9 cellular contexts compared by ENCODE assay signal in genomic region chr17:42780816-42781638, GRCh38. TPM values are rescaled to one million over a fixed set of nuclear protein-coding genes. Genes with fewer than 3 reads are reported as not detected.
DNase-seq lines count a peak whose midpoint lies in the region; ATAC-seq and TF ChIP-seq lines count a peak whose summit lies in the region.
"Had no signal": no experiment of that assay in that cellular context is flagged by ENCODE, and none has a peak within 500 bp of the region (broad histone marks: within the 10 kb centered on the region; RNA-seq: fewer than 3 reads in every experiment).

No MANE protein-coding gene starts in this region.

- peaks cover 43 to 59% (median 46%) of the 10 kb centered on the region in 5 donors for H3K27me3 Mint-ChIP-seq in naive thymus-derived CD4-positive, alpha-beta T cell

- peak overlapping the region in 8 of 11 experiments; percentile 7 to 56 (median 33); a peak in 9 of 22 replicates for H3K4me2 ChIP-seq in BLaER1 treated with 17β-estradiol and CSF1 and Interleukin-3, amounts not matched to agents 10 nM and 100 nM
- H3K4me2 ChIP-seq in osteoblast (ENCODE audit: insufficient read depth, low read length): peak overlapping the region; percentile 83

- H2AFZ ChIP-seq in osteoblast (ENCODE audit: low read length): no peak overlapping the region

- peaks cover under 1 to 37% (median 13%) of the 10 kb centered on the region in 10 experiments; a peak in 17 of 20 replicates for H3K4me1 ChIP-seq in BLaER1 treated with 17β-estradiol and CSF1 and Interleukin-3, amounts not matched to agents 10 nM and 100 nM
- H3K4me1 ChIP-seq in RWPE2 (ENCODE audit: insufficient read depth, poor library complexity, severe bottlenecking) (peaks cover 14% of the 10 kb centered on the region), osteoblast (ENCODE audit: insufficient read depth, low read length) (peaks cover 26% of the 10 kb centered on the region)
- peaks cover 6 to 16% of the 10 kb centered on the region in 2 donors for H3K4me1 ChIP-seq in naive thymus-derived CD4-positive, alpha-beta T cell (ENCODE audit: control insufficient read depth in 2 of 2, insufficient read depth in 2 of 2, low read length in 2 of 2)

- no peak overlapping the region for H3K27ac ChIP-seq in BLaER1 treated with 17β-estradiol and CSF1 and Interleukin-3, amounts not matched to agents 10 nM and 100 nM
- H3K27ac ChIP-seq in RWPE2 (ENCODE audit: poor library complexity, severe bottlenecking) (peak overlapping the region; percentile 84), osteoblast (ENCODE audit: low read depth, low read length) (peak overlapping the region; percentile 8)
- H3K27ac ChIP-seq in naive thymus-derived CD4-positive, alpha-beta T cell (ENCODE audit: low read depth, low read length): no peak overlapping the region

- TF ChIP-seq CTCF in RWPE2 (IDR thresholded peaks at IDR 0.05; ENCODE audit: poor library complexity, severe bottlenecking): no peak
- no peak for TF ChIP-seq CTCF in fibroblast of the aortic adventitia (IDR thresholded peaks at IDR 0.05; ENCODE audit: insufficient read depth, low read length)
- no peak for TF ChIP-seq CTCF in osteoblast (IDR thresholded peaks at IDR 0.05; ENCODE audit: extremely low read depth, low read depth, low read length)

- H3K4me3 ChIP-seq in BLaER1 treated with 17β-estradiol and CSF1 and Interleukin-3, amounts not matched to agents 10 nM and 100 nM: peak overlapping the region in 2 of 10 experiments; percentile 31 to 35; a peak in 2 of 20 replicates
- H3K4me3 ChIP-seq in RWPE2 (ENCODE audit: severe bottlenecking) (no peak overlapping the region), fibroblast of the aortic adventitia (ENCODE audit: low read depth, low read length) (peak overlapping the region; percentile 70), osteoblast (ENCODE audit: insufficient read depth, low read length) (peak overlapping the region; percentile 74)
- no peak overlapping the region for H3K4me3 ChIP-seq in naive thymus-derived CD4-positive, alpha-beta T cell (ENCODE audit: low read length)

- H3K27me3 ChIP-seq in BLaER1 treated with 17β-estradiol and CSF1 and Interleukin-3, amounts not matched to agents 10 nM and 100 nM: peaks cover 74 to 87% (median 84%) of the 10 kb centered on the region in 11 experiments
- H3K27me3 ChIP-seq in RWPE2 (ENCODE audit: insufficient read depth, poor library complexity, severe bottlenecking) (no peaks in the 10 kb centered on the region), osteoblast (ENCODE audit: insufficient read depth, low read length) (no peaks in the 10 kb centered on the region)
- peaks cover 0 to 28% of the 10 kb centered on the region in 2 donors for H3K27me3 ChIP-seq in naive thymus-derived CD4-positive, alpha-beta T cell (ENCODE audit: control insufficient read depth in 2 of 2, insufficient read depth in 2 of 2, low read length in 2 of 2)

- peaks cover 4 to 37% (median 25%) of the 10 kb centered on the region in 11 experiments; a peak in 17 of 22 replicates for H3K36me3 ChIP-seq in BLaER1 treated with 17β-estradiol and CSF1 and Interleukin-3, amounts not matched to agents 10 nM and 100 nM
- H3K36me3 ChIP-seq in RWPE2 (ENCODE audit: low read depth) (peaks cover 32% of the 10 kb centered on the region), osteoblast (ENCODE audit: insufficient read depth, low read length) (peaks cover 24% of the 10 kb centered on the region)
- peaks cover 0 to 34% (median 3%) of the 10 kb centered on the region in 3 experiments for H3K36me3 ChIP-seq in naive thymus-derived CD4-positive, alpha-beta T cell (ENCODE audit: control insufficient read depth in 2 of 3, insufficient read depth in 3 of 3, low read length in 3 of 3)

- no peak overlapping the region for H3K27ac Mint-ChIP-seq in naive thymus-derived CD4-positive, alpha-beta T cell

- peak overlapping the region in 5 of 10 donors; percentile 21 to 52 (median 38) for H3K4me3 Mint-ChIP-seq in naive thymus-derived CD4-positive, alpha-beta T cell

- peaks cover 10 to 33% (median 16%) of the 10 kb centered on the region in 5 donors for H3K36me3 Mint-ChIP-seq in naive thymus-derived CD4-positive, alpha-beta T cell

- H3K79me2 ChIP-seq in osteoblast (ENCODE audit: insufficient read depth, low read length): peaks cover 15% of the 10 kb centered on the region

- POLR2A ChIA-PET in naive thymus-derived CD4-positive, alpha-beta T cell (lab: Charles Lee): interaction anchor here (0.9 to 1.4 kb wide), 2 partner anchors 9 to 10 kb away, joined by 3 to 5 read pairs; no protein-coding TSS in a partner anchor

- H3K4me1 Mint-ChIP-seq in naive thymus-derived CD4-positive, alpha-beta T cell: peaks cover 16 to 43% (median 31%) of the 10 kb centered on the region in 7 donors

- intact Hi-C loops in naive thymus-derived CD4-positive, alpha-beta T cell (cut with micrococcal nuclease): no loop called here

- H3K9ac ChIP-seq in BLaER1 treated with 17β-estradiol and CSF1 and Interleukin-3, amounts not matched to agents 10 nM and 100 nM: no peak overlapping the region

- H3K9me3 Mint-ChIP-seq in naive thymus-derived CD4-positive, alpha-beta T cell: peaks cover 0 to 5% (median 0%) of the 10 kb centered on the region in 11 donors

- DNase-seq in RWPE2 (ENCODE audit: low spot score) (no peak), fibroblast of the aortic adventitia (ENCODE audit: low read depth) (no peak), osteoblast (ENCODE audit: insufficient read length, low spot score, missing footprints) (peak; percentile 91), GF-D8 (lab: John Stamatoyannopoulos, UW) (no peak), D341Med (ENCODE audit: low spot score) (no peak)
- DNase-seq in naive thymus-derived CD4-positive, alpha-beta T cell: no peak
- DNase-seq: NCI-H1694 had no signal

- CTCF ChIA-PET in naive thymus-derived CD4-positive, alpha-beta T cell (lab: Charles Lee): interaction anchor here (0.6 kb wide), 1 partner anchor 11 kb away, joined by 3 read pairs; no protein-coding TSS in a partner anchor

- ATAC-seq in RWPE2 (ENCODE audit: low read depth) (no peak), HG03095 (IDR thresholded peaks at IDR 0.05; ENCODE audit: unreplicated experiment) (no peak)
- ATAC-seq in naive thymus-derived CD4-positive, alpha-beta T cell: no peak

- H4K20me1 ChIP-seq in BLaER1 treated with 17β-estradiol and CSF1 and Interleukin-3, amounts not matched to agents 10 nM and 100 nM: peaks cover 0 to 61% (median 14%) of the 10 kb centered on the region in 11 experiments; a peak in 14 of 22 replicates
- peaks cover 3% of the 10 kb centered on the region for H4K20me1 ChIP-seq in osteoblast (ENCODE audit: insufficient read depth, low read length)

- peaks cover 0 to 10% (median 0%) of the 10 kb centered on the region in 11 experiments; a peak in 1 of 22 replicates for H3K9me3 ChIP-seq in BLaER1 treated with 17β-estradiol and CSF1 and Interleukin-3, amounts not matched to agents 10 nM and 100 nM (replicated peaks in 1 of 11)
- H3K9me3 ChIP-seq in RWPE2 (ENCODE audit: severe bottlenecking): no peaks in the 10 kb centered on the region
- no peaks in the 10 kb centered on the region for H3K9me3 ChIP-seq in osteoblast (ENCODE audit: low read depth, low read length)
- H3K9me3 ChIP-seq in naive thymus-derived CD4-positive, alpha-beta T cell (ENCODE audit: control insufficient read depth in 2 of 3, low read length in 3 of 3): no peaks in the 10 kb centered on the region

RNA-seq across cellular contexts. Expression of gene WNK4, which starts 0.6 kb away (rescaled TPM):
- 0.45 and 3.5 TPM in 2 replicates for total RNA-seq in fibroblast of the aortic adventitia (ENCODE audit: low replicate concordance)
- under 0.01 TPM in 1 of 2 replicates, not detected in the other for total RNA-seq in osteoblast
- total RNA-seq in naive thymus-derived CD4-positive, alpha-beta T cell: under 1 TPM; 0.10 to 0.51 (median 0.24) TPM
- not detected for polyA plus RNA-seq in naive thymus-derived CD4-positive, alpha-beta T cell

RNA-seq across cellular contexts. Expression of gene VPS25, which starts 7.8 kb away (rescaled TPM):
- total RNA-seq in fibroblast of the aortic adventitia (ENCODE audit: low replicate concordance): 4.2 and 57.2 TPM in 2 replicates
- 46.7 and 55.7 TPM in 2 replicates for total RNA-seq in osteoblast
- 10 to 100 TPM; 24.3 to 60.6 (median 37.7) TPM for total RNA-seq in naive thymus-derived CD4-positive, alpha-beta T cell
- polyA plus RNA-seq in naive thymus-derived CD4-positive, alpha-beta T cell: 10 to 100 TPM; 55.0 to 57.2 TPM

RNA-seq across cellular contexts. Expression of gene COA3, which starts 17.5 kb away (rescaled TPM):
- 40.8 and 67.5 TPM in 2 replicates for total RNA-seq in fibroblast of the aortic adventitia (ENCODE audit: low replicate concordance)
- total RNA-seq in osteoblast: 44.2 and 47.4 TPM in 2 replicates
- 10 to 100 TPM in 4 of 5 experiments, 1 to 10 TPM in 1; 7.6 to 48.1 (median 27.6) TPM for total RNA-seq in naive thymus-derived CD4-positive, alpha-beta T cell
- 100 to 1,000 TPM; 108 to 118 TPM for polyA plus RNA-seq in naive thymus-derived CD4-positive, alpha-beta T cell

RNA-seq across cellular contexts. Expression of gene CNTD1, which starts 17.6 kb away (rescaled TPM):
- total RNA-seq in fibroblast of the aortic adventitia (ENCODE audit: low replicate concordance) (0.54 TPM in 1 of 2 replicates, not detected in the other), osteoblast (0.88 TPM in 1 of 2 replicates, not detected in the other)
- not detected for total RNA-seq in naive thymus-derived CD4-positive, alpha-beta T cell
- under 1 TPM; 0.24 to 0.32 TPM for polyA plus RNA-seq in naive thymus-derived CD4-positive, alpha-beta T cell

RNA-seq across cellular contexts. Expression of gene RAMP2, which starts 20.0 kb away (rescaled TPM):
- 0.27 and 4.8 TPM in 2 replicates for total RNA-seq in fibroblast of the aortic adventitia (ENCODE audit: low replicate concordance)
- not detected in 2 replicates for total RNA-seq in osteoblast
- not detected for total RNA-seq in naive thymus-derived CD4-positive, alpha-beta T cell
- not detected for polyA plus RNA-seq in naive thymus-derived CD4-positive, alpha-beta T cell

Comparison
In these comparisons a context has a peak if more than half of its experiments do, and no peak if none do; other contexts are left out.
1. H3K27ac ChIP-seq: peak in RWPE2 (single experiment) and osteoblast (single experiment); none in BLaER1 treated with 17β-estradiol and CSF1 and Interleukin-3, amounts not matched to agents 10 nM and 100 nM (0 of 11) and naive thymus-derived CD4-positive, alpha-beta T cell (single experiment).
2. H3K4me3 ChIP-seq: peak in fibroblast of the aortic adventitia (single experiment) and osteoblast (single experiment); none in RWPE2 (single experiment) and naive thymus-derived CD4-positive, alpha-beta T cell (single experiment).